8 cellular contexts compared by ENCODE assay signal in genomic region chr2:218271865-218272530, GRCh38. TPM values are rescaled to one million over a fixed set of nuclear protein-coding genes. Genes with fewer than 3 reads are reported as not detected.
A peak's percentile ranks its signal among the peaks of the same experiment; 100 is the strongest.
DNase-seq lines count a peak whose midpoint lies in the region; ATAC-seq and TF ChIP-seq lines count a peak whose summit lies in the region.

No MANE protein-coding gene starts in this region.

- H3K9me3 ChIP-seq in A673 (ENCODE audit: low read depth, low read length, poor library complexity, severe bottlenecking) (no peaks in the 10 kb centered on the region), HUES6 (ENCODE audit: control insufficient read depth, insufficient read depth, low read depth, low read length) (no peaks in the 10 kb centered on the region)

- peak overlapping the region; percentile 84 to 88 for H3K27ac Mint-ChIP-seq in natural killer cell

- peaks cover 34 to 54% of the 10 kb centered on the region in 2 donors for H3K4me1 Mint-ChIP-seq in natural killer cell

- CTCF ChIA-PET in A673 (lab: Charles Lee) = interaction anchor here (0.5 to 1.9 kb wide), 5 partner anchors 19 to 124 kb away, joined by 3 to 4 read pairs (median 3); partner anchors contain the start of gene CATIP

- in situ Hi-C loops in GM13976 (cut with MboI; ENCODE audit: low sequenced_read_pairs, unreplicated experiment) = no loop called here

- no peaks in the 10 kb centered on the region for H3K27me3 ChIP-seq in A673 (replicated peaks; ENCODE audit: insufficient read depth, low read depth, low read length, poor library complexity)
- H3K27me3 ChIP-seq in HUES6 (ENCODE audit: control insufficient read depth, insufficient read depth, low read length) = no peaks in the 10 kb centered on the region

- TF ChIP-seq CTCF in A673 (conservative IDR thresholded peaks at IDR 0.05; ENCODE audit: low read depth, low read length) = no peak
- TF ChIP-seq CTCF in natural killer cell (IDR thresholded peaks at IDR 0.05) = no peak
- no peak for TF ChIP-seq CTCF in GM13976 (IDR thresholded peaks at IDR 0.05; ENCODE audit: borderline replicate concordance, control extremely low read depth, extremely low read depth, insufficient read depth, missing control alignments)

- DNase-seq in A673 (ENCODE audit: low spot score) = no peak
- no peak for DNase-seq in caudate nucleus (lab: John Stamatoyannopoulos, UW)
- DNase-seq in natural killer cell = no peak
- DNase-seq in mesenteric fat pad (ENCODE audit: low spot score) = no peak
- DNase-seq in GM13976 (ENCODE audit: low spot score) = no peak
- no peak for DNase-seq in NCI-H128 (lab: John Stamatoyannopoulos, UW; ENCODE audit: unreplicated experiment)

- H3K9me3 Mint-ChIP-seq in natural killer cell = no peaks in the 10 kb centered on the region

- peaks cover 20% of the 10 kb centered on the region for H3K4me1 ChIP-seq in A673 (ENCODE audit: insufficient read depth, low read length, poor library complexity, severe bottlenecking)
- H3K4me1 ChIP-seq in HUES6 (ENCODE audit: control insufficient read depth, insufficient read depth, low read length) = peaks cover 9% of the 10 kb centered on the region

- H3K36me3 Mint-ChIP-seq in natural killer cell = peaks cover 4% of the 10 kb centered on the region

- POLR2A ChIA-PET in A673 (lab: Charles Lee; ENCODE audit: low non-redundant PET) = interaction anchor here (0.7 kb wide), 1 partner anchor 13 kb away, joined by 3 read pairs; no protein-coding TSS in a partner anchor

- H3K27ac ChIP-seq in A673 (ENCODE audit: low read depth, low read length, poor library complexity, severe bottlenecking) (peak overlapping the region; percentile 56), HUES6 (ENCODE audit: low read depth, low read length) (no peak overlapping the region), caudate nucleus (ENCODE audit: low read depth, low read length) (peak overlapping the region; percentile 39)

- intact Hi-C loops in A673 (cut with micrococcal nuclease; ENCODE audit: unreplicated experiment) = loop anchor here (1.0 to 5.0 kb wide), 5 partner anchors 84 to 575 kb away; partner anchors contain the start of gene CATIP
- intact Hi-C loops in natural killer cell (cut with micrococcal nuclease) = loop anchor here (1.0 to 10.0 kb wide), 4 partner anchors 84 to 583 kb away; partner anchors contain the start of genes CATIP and WNT6

- BruUV-seq in A673 (replicated peaks; lab: Mats Ljungman, UMichigan) = TSS peak; percentile 47

- H3K36me3 ChIP-seq in A673 (ENCODE audit: insufficient read depth, low read length, poor library complexity, severe bottlenecking) = peaks cover 34% of the 10 kb centered on the region
- peaks cover 43% of the 10 kb centered on the region for H3K36me3 ChIP-seq in HUES6 (ENCODE audit: control insufficient read depth, insufficient read depth, low read length)

- ATAC-seq in natural killer cell = no peak
- no peak for ATAC-seq in HG03378 (IDR thresholded peaks at IDR 0.05; ENCODE audit: unreplicated experiment)

- H3K4me3 ChIP-seq in A673 (ENCODE audit: low read depth, low read length, poor library complexity, severe bottlenecking) = no peak overlapping the region
- H3K4me3 ChIP-seq in HUES6 (ENCODE audit: low read depth, low read length) = peak overlapping the region; percentile 91; the same call in 1 of the 2 replicates

- H3K4me3 Mint-ChIP-seq in natural killer cell = peak overlapping the region; percentile 96

- H3K27me3 Mint-ChIP-seq in natural killer cell (ENCODE audit: low read depth in 2 of 2) = no peaks in the 10 kb centered on the region

- H3K9ac ChIP-seq in HUES6 (ENCODE audit: low read length) = no peak overlapping the region

RNA-seq across cellular contexts. Expression of gene PNKD, which starts 1.7 kb away (rescaled TPM):
- total RNA-seq in A673 (2021) (36.7 and 44.9 TPM in 2 replicates), natural killer cell (10 to 100 TPM; 18.8 to 21.3 (median 18.9) TPM), mesenteric fat pad (51.5 TPM)

RNA-seq across cellular contexts. Expression of gene AAMP, which starts 2.1 kb away (rescaled TPM):
- total RNA-seq in A673 (2021) (74.7 and 78.8 TPM in 2 replicates), natural killer cell (10 to 100 TPM; 52.5 to 61.6 (median 60.0) TPM), mesenteric fat pad (89.7 TPM)

RNA-seq across cellular contexts. Expression of gene GPBAR1, which starts 11.2 kb away (rescaled TPM):
- total RNA-seq in A673 (2021) (0.30 and 0.46 TPM in 2 replicates), natural killer cell (1 to 10 TPM; 1.4 to 3.3 (median 2.6) TPM), mesenteric fat pad (34.8 TPM)

RNA-seq across cellular contexts. Expression of gene TMBIM1, which starts 20.3 kb away (rescaled TPM):
- total RNA-seq in A673 (2021) (40.2 and 43.9 TPM in 2 replicates), natural killer cell (100 to 1,000 TPM in 1 of 3 donors, 10 to 100 TPM in 2; 84.9 to 107 (median 95.1) TPM), mesenteric fat pad (516 TPM)

RNA-seq across cellular contexts. Expression of gene ARPC2, which starts 55.0 kb away (rescaled TPM):
- 241 and 291 TPM in 2 replicates for total RNA-seq in A673 (2021)
- total RNA-seq in natural killer cell = 100 to 1,000 TPM; 824 to 880 (median 830) TPM
- 323 TPM for total RNA-seq in mesenteric fat pad
